8 cellular contexts compared by ENCODE assay signal in genomic region chr6:28880519-28880893, GRCh38. TPM values are rescaled to one million over a fixed set of nuclear protein-coding genes. Genes with fewer than 3 reads are reported as not detected.
DNase-seq lines count a peak whose midpoint lies in the region; ATAC-seq and TF ChIP-seq lines count a peak whose summit lies in the region.

No MANE protein-coding gene starts in this region.

- H3K9me3 Mint-ChIP-seq in activated naive CD8-positive, alpha-beta T cell treated with anti-CD3 and anti-CD28 coated beads for 36 hours: peaks cover 5% of the 10 kb centered on the region
- peaks cover 2 to 6% of the 10 kb centered on the region in 2 donors for H3K9me3 Mint-ChIP-seq in stimulated activated naive B cell treated with anti-CD40 and anti-IgM and Interleukin-4, amounts not matched to agents 10 μg/mL and 1 μg/mL and 100 μg/mL, for 72 hours

- peaks cover 2% of the 10 kb centered on the region for H3K4me1 ChIP-seq in iPS-18a (ENCODE audit: control insufficient read depth, low read depth, low read length)
- no peaks in the 10 kb centered on the region for H3K4me1 ChIP-seq in foreskin keratinocyte

- TF ChIP-seq CTCF in HL-60 (IDR thresholded peaks at IDR 0.05; ENCODE audit: insufficient read depth, low read length): no peak
- TF ChIP-seq CTCF in foreskin keratinocyte (conservative IDR thresholded peaks at IDR 0.05): no peak

- no peaks in the 10 kb centered on the region for H3K9me3 ChIP-seq in iPS-18a (ENCODE audit: control insufficient read depth, low read depth, low read length)

- H3K27me3 ChIP-seq in HL-60 (ENCODE audit: insufficient read depth, poor library complexity, severe bottlenecking) (no peaks in the 10 kb centered on the region), iPS-18a (ENCODE audit: control insufficient read depth, insufficient read depth, low read length) (no peaks in the 10 kb centered on the region), foreskin keratinocyte (peaks cover 37% of the 10 kb centered on the region)

- no peak for DNase-seq in HL-60 (ENCODE audit: low read depth in 1 of 2, low spot score in 1 of 2)
- no peak for DNase-seq in activated naive CD8-positive, alpha-beta T cell treated with anti-CD3 and anti-CD28 coated beads for 36 hours
- no peak for DNase-seq in stimulated activated naive B cell treated with anti-CD40 and anti-IgM and Interleukin-4, amounts not matched to agents 10 μg/mL and 1 μg/mL and 100 μg/mL, for 72 hours
- DNase-seq in effector CD8-positive, alpha-beta T cell (lab: John Stamatoyannopoulos, UW): no peak
- DNase-seq in DMS114 treated with DMSO at 0.1 percent for 48 hours (lab: John Stamatoyannopoulos, UW; ENCODE audit: unreplicated experiment): no peak
- DNase-seq in foreskin keratinocyte: no peak

- no peaks in the 10 kb centered on the region for H3K36me3 ChIP-seq in iPS-18a (ENCODE audit: control insufficient read depth, low read depth, low read length)

- H3K9ac ChIP-seq in iPS-18a (ENCODE audit: low read length): peak overlapping the region; percentile 60

- H3K4me3 Mint-ChIP-seq in activated naive CD8-positive, alpha-beta T cell treated with anti-CD3 and anti-CD28 coated beads for 36 hours: peak overlapping the region; percentile 75
- H3K4me3 Mint-ChIP-seq in stimulated activated naive B cell treated with anti-CD40 and anti-IgM and Interleukin-4, amounts not matched to agents 10 μg/mL and 1 μg/mL and 100 μg/mL, for 72 hours: peak overlapping the region; percentile 81 to 92

- H3K27ac ChIP-seq in HL-60 (replicated peaks) (no peak overlapping the region), iPS-18a (ENCODE audit: low read length) (no peak overlapping the region), foreskin keratinocyte (no peak overlapping the region)

- peaks cover 3% of the 10 kb centered on the region for H3K36me3 Mint-ChIP-seq in activated naive CD8-positive, alpha-beta T cell treated with anti-CD3 and anti-CD28 coated beads for 36 hours
- peaks cover 3 to 10% of the 10 kb centered on the region in 2 donors for H3K36me3 Mint-ChIP-seq in stimulated activated naive B cell treated with anti-CD40 and anti-IgM and Interleukin-4, amounts not matched to agents 10 μg/mL and 1 μg/mL and 100 μg/mL, for 72 hours

- H3K27ac Mint-ChIP-seq in activated naive CD8-positive, alpha-beta T cell treated with anti-CD3 and anti-CD28 coated beads for 36 hours: no peak overlapping the region
- H3K27ac Mint-ChIP-seq in stimulated activated naive B cell treated with anti-CD40 and anti-IgM and Interleukin-4, amounts not matched to agents 10 μg/mL and 1 μg/mL and 100 μg/mL, for 72 hours: peak overlapping the region; percentile 99

- peaks cover 6% of the 10 kb centered on the region for H3K27me3 Mint-ChIP-seq in activated naive CD8-positive, alpha-beta T cell treated with anti-CD3 and anti-CD28 coated beads for 36 hours
- H3K27me3 Mint-ChIP-seq in stimulated activated naive B cell treated with anti-CD40 and anti-IgM and Interleukin-4, amounts not matched to agents 10 μg/mL and 1 μg/mL and 100 μg/mL, for 72 hours: peaks cover 42 to 58% of the 10 kb centered on the region in 2 donors

- H3K4me3 ChIP-seq in HL-60 (replicated peaks; ENCODE audit: insufficient read depth, low read length) (peak overlapping the region; percentile 74), iPS-18a (ENCODE audit: low read length) (peak overlapping the region; percentile 94)

- peaks cover 23% of the 10 kb centered on the region for H3K4me1 Mint-ChIP-seq in activated naive CD8-positive, alpha-beta T cell treated with anti-CD3 and anti-CD28 coated beads for 36 hours
- H3K4me1 Mint-ChIP-seq in stimulated activated naive B cell treated with anti-CD40 and anti-IgM and Interleukin-4, amounts not matched to agents 10 μg/mL and 1 μg/mL and 100 μg/mL, for 72 hours: peaks cover 11 to 21% of the 10 kb centered on the region in 2 donors

- ATAC-seq in stimulated activated naive B cell treated with anti-CD40 and anti-IgM and Interleukin-4, amounts not matched to agents 10 μg/mL and 1 μg/mL and 100 μg/mL, for 72 hours (replicated peaks): no peak
- ATAC-seq in GM18511 (IDR thresholded peaks at IDR 0.05; ENCODE audit: unreplicated experiment): no peak
- no peak for ATAC-seq in foreskin keratinocyte

RNA-seq across cellular contexts. Expression of gene TRIM27, which starts 43.3 kb away (rescaled TPM):
- total RNA-seq in activated naive CD8-positive, alpha-beta T cell treated with anti-CD3 and anti-CD28 coated beads for 36 hours: 10 to 100 TPM; 51.5 to 52.3 TPM
- 50.9 and 60.1 TPM in 2 replicates for total RNA-seq in foreskin keratinocyte
- 35.0 and 37.5 TPM in 2 replicates for polyA plus RNA-seq in foreskin keratinocyte
